9 cellular contexts compared by ENCODE assay signal in the genomic region with DNA sequence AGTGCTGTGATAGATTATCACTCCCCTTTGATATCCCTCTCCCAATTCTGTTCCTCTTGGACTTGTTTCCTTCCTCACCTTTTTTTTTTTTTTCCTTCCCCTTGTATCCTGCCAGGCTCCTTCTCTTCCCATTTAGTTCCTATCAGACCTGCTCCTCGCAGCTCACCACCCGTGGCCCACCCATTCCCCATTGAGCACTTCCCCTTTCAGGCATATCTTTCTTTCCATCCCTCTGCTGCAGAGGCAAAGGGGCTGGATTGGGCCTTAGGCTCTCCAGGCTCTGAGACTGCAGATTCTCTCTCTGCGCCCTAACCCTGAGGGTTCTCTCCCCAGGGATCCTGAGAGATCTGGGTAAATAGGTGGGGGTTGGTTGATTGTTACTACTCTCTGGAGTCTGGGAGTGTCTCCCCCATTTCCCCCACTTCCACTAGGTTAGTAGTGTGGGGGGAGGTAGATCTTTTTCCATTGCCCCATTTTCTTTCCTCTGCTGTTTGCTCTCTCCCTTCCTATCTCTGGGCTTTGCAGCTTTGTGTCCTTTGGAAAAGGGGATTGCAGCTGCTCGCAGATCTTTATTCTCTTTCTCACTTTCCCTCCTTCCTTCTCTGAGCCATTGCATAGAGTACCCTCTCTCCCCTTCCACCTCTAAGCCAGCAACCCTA.
A peak's percentile ranks its signal among the peaks of the same experiment; 100 is the strongest.
DNase-seq lines count a peak whose midpoint lies in the region; ATAC-seq lines count a peak whose summit lies in the region.
"Had no signal": no experiment of that assay in that cellular context is flagged by ENCODE, and none has a peak within 500 bp of the region (broad histone marks: within the 10 kb centered on the region; RNA-seq: fewer than 3 reads in every experiment).

No MANE protein-coding gene starts in this region.

- peak overlapping the region; percentile 65 for H3K9ac ChIP-seq in SK-N-MC (ENCODE audit: insufficient read length)

- H3K27me3 ChIP-seq in iPS DF 6.9 (ENCODE audit: control insufficient read depth, insufficient read depth, low read length), result no peaks in the 10 kb centered on the region

- ATAC-seq in HG03045 (IDR thresholded peaks at IDR 0.05; ENCODE audit: unreplicated experiment) (no peak), HG02884 (IDR thresholded peaks at IDR 0.05; ENCODE audit: unreplicated experiment) (no peak)

- peaks cover 2% of the 10 kb centered on the region; the same call in 1 of the 2 replicates for H3K4me1 ChIP-seq in iPS DF 6.9 (ENCODE audit: control insufficient read depth, insufficient read depth, low read length)

- WGBS in iPS DF 6.9 (ENCODE audit: insufficient coverage, insufficient read length), result no CpG with 5 or more reads among the region's 4 CpGs

- DNase-seq in DMS 273 (lab: John Stamatoyannopoulos, UW; ENCODE audit: unreplicated experiment) (peak; percentile 37), DMS 273 treated with DMSO at 0.1 percent for 48 hours (lab: John Stamatoyannopoulos, UW) (no peak), SK-N-MC (ENCODE audit: low read depth, low spot score) (no peak), iPS DF 6.9 (ENCODE audit: low read depth, low spot score) (no peak), superior temporal gyrus (ENCODE audit: extremely low spot score) (peak; percentile 37), cortex of kidney (lab: John Stamatoyannopoulos, UW) (no peak)
- DNase-seq: NCI-H2107 had no signal

- H3K9me3 ChIP-seq in SK-N-MC (ENCODE audit: low read depth, low read length) (no peaks in the 10 kb centered on the region), iPS DF 6.9 (ENCODE audit: control insufficient read depth, insufficient read depth, low read length) (no peaks in the 10 kb centered on the region)

- H3K27ac ChIP-seq in SK-N-MC, result peak overlapping the region; percentile 79
- H3K27ac ChIP-seq in iPS DF 6.9 (ENCODE audit: low read length), result no peak overlapping the region

- H3K36me3 ChIP-seq in SK-N-MC (ENCODE audit: insufficient read depth, low read length), result peaks cover 9% of the 10 kb centered on the region
- no peaks in the 10 kb centered on the region for H3K36me3 ChIP-seq in iPS DF 6.9 (ENCODE audit: control insufficient read depth, insufficient read depth, low read length)

- H3K4me3 ChIP-seq in SK-N-MC (peak overlapping the region; percentile 83), iPS DF 6.9 (ENCODE audit: low read length) (peak overlapping the region; percentile 10; the same call in 1 of the 2 replicates)

Comparison
In these comparisons a context has a peak if more than half of its experiments do, and no peak if none do; other contexts are left out.
1. DNase-seq: peak in DMS 273 (single experiment) and superior temporal gyrus (single experiment); none in DMS 273 treated with DMSO at 0.1 percent for 48 hours (single experiment), SK-N-MC (single experiment), iPS DF 6.9 (single experiment) and cortex of kidney (single experiment).